ENCODE assay signal across 17 cellular contexts in the genomic region with DNA sequence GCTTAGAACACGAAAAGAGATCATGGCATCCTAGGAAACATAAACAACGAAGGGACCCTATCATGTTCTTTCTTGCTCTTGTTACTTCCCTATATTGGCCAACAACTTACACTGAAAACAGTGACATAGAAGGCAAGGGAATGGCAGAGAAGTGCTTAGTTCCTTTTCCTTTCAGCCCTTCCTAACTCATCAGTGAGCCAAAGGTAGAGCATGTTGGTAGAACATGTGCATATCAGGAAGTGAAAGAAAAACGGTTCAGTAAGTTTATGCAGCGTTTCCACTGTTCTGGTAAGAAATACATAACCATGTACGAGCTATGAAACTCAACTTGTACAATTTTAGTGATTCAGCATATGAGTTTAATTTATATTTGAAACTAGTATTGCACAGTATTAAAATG. TPM values are rescaled to one million over a fixed set of nuclear protein-coding genes. Genes with fewer than 3 reads are reported as not detected.
DNase-seq lines count a peak whose midpoint lies in the region; ATAC-seq and TF ChIP-seq lines count a peak whose summit lies in the region.
"Had no signal": no experiment of that assay in that cellular context is flagged by ENCODE, and none has a peak within 500 bp of the region (broad histone marks: within the 10 kb centered on the region; RNA-seq: fewer than 3 reads in every experiment).

No MANE protein-coding gene starts in this region.

- intact Hi-C loops in left colon (cut with DNase I, micrococcal nuclease) (no loop called here), heart right ventricle (cut with DNase I) (no loop called here)

- TF ChIP-seq CTCF in heart right ventricle (IDR thresholded peaks at IDR 0.05): no peak

- 74 to 77% methylated on average over 5 of the region's 5 CpGs for WGBS in heart right ventricle, 2 donors

- H3K27me3 ChIP-seq in heart right ventricle: peaks cover 0 to 8% (median 0%) of the 10 kb centered on the region in 7 donors

- ATAC-seq in GM19043 (IDR thresholded peaks at IDR 0.05; ENCODE audit: low read depth, unreplicated experiment): peak; percentile 97
- ATAC-seq in HG02759 (IDR thresholded peaks at IDR 0.05; ENCODE audit: unreplicated experiment): peak; percentile 78
- peak; percentile 84 for ATAC-seq in HG03558 (IDR thresholded peaks at IDR 0.05; ENCODE audit: extremely low read depth, unreplicated experiment)
- no peak for ATAC-seq in left colon
- no peak for ATAC-seq in heart right ventricle

- no peaks in the 10 kb centered on the region for H3K4me1 ChIP-seq in heart right ventricle

- peaks cover 0 to 11% (median 0%) of the 10 kb centered on the region in 11 donors for H3K9me3 ChIP-seq in heart right ventricle

- peak; percentile 42 for DNase-seq in medulla oblongata (ENCODE audit: extremely low spot score)
- no peak for DNase-seq in left colon
- no peak for DNase-seq in heart right ventricle
- DNase-seq in cerebellar cortex (ENCODE audit: low spot score): no peak
- no peak for DNase-seq in KG1 (lab: John Stamatoyannopoulos, UW)
- DNase-seq: activated CD4-positive, alpha-beta T cell treated with anti-CD3 and anti-CD28 coated beads, Interleukin-2, amount 50 U/mL, for 48 hours; activated naive CD8-positive, alpha-beta T cell treated with anti-CD3 and anti-CD28 coated beads, Interleukin-2, amount 10 ng/mL, durations not matched to agents 7 days and 5 days; Calu3; dorsolateral prefrontal cortex; NCI-H2081; retina had no signal

- no peaks in the 10 kb centered on the region for H3K36me3 ChIP-seq in heart right ventricle

- H3K4me3 ChIP-seq in heart right ventricle: no peak overlapping the region
- H3K4me3 ChIP-seq: dorsolateral prefrontal cortex had no signal

- no peak overlapping the region for H3K27ac ChIP-seq in heart right ventricle

RNA-seq across cellular contexts. Expression of gene AKAIN1, which starts 21.7 kb away (rescaled TPM):
- total RNA-seq in left colon (not detected), heart right ventricle (not detected)
- polyA plus RNA-seq in heart right ventricle: not detected
- total RNA-seq: activated naive CD8-positive, alpha-beta T cell treated with anti-CD3 and anti-CD28 coated beads, Interleukin-2, amount 10 ng/mL, durations not matched to agents 7 days and 5 days; Calu3; glomerular endothelial cell; mesenteric fat pad; SK-MEL-5 had no signal

Comparison
In these comparisons a context has a peak if more than half of its experiments do, and no peak if none do; other contexts are left out.
1. ATAC-seq: peak in GM19043 (single experiment), HG02759 (single experiment) and HG03558 (single experiment); none in left colon (single experiment) and heart right ventricle (0 of 8).